Comparison of ENCODE assay signal across 8 cellular contexts in the genomic region with DNA sequence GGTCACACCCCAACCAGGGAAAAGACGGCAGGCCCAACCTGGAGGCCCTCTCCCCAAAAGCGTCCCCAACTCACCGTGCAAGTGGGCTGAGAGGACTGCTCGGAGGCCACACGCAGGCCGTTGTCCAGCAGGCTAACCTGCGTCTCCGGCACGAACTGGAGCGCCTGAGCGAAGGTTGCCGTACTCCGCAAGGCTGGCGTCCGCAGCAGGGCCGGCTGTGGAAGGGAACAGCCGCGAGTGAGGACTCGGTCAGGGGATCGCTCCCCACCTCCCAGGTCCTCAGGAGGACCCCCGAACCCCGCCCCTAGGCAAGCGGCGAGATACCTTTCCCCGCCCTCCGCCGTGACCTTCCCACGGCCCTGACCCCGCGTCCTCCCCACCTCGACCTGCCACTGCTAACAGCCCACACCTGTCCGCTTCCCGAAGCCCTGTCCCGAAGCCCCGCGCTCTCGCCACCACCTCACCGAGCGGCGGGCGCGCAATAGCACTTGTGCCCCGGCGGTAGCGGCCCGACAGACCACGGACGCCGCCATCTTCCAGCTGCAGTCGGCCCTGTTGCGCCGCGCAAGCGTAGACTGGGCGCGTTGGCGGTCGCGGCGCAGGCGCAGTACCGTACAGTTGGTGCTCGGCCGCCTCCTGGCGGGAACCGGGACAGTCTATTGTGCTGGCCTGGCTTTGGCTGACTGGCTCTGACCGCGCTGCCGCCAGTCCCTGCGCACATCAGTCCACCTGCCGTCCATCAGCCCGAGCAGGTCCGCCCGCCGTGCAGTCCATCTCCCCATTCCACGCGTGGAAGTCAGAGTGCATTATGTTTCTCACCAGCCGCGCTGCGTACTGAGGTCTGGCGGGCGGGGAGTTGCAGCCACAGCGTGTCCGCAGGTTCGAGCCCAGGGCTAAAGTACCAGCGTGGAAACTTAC. TPM values are rescaled to one million over a fixed set of nuclear protein-coding genes. Genes with fewer than 3 reads are reported as not detected.
A peak's percentile ranks its signal among the peaks of the same experiment; 100 is the strongest.
DNase-seq lines count a peak whose midpoint lies in the region; ATAC-seq, FAIRE-seq and TF ChIP-seq lines count a peak whose summit lies in the region.

A gene (minus strand): TSS at position 559 of the 918 bp plus-strand sequence. CDS start 26 bp downstream, at position 533.

- peak; percentile 98 for TF ChIP-seq CTCF in HepG2 (CRISPR knock-in tag; IDR thresholded peaks at IDR 0.05)

- H3K27me3 ChIP-seq in HepG2 (ENCODE audit: control insufficient read depth in 1 of 2, insufficient read depth in 2 of 2, low read length in 2 of 2): no peaks in the 10 kb centered on the region; a peak in 1 of 5 replicates

- peak; percentile 97 for DNase-seq in CD1c-positive myeloid dendritic cell (ENCODE audit: extremely low spot score)
- DNase-seq in NCI-H748 treated with DMSO at 0.1 percent for 48 hours (lab: John Stamatoyannopoulos, UW): peak; percentile 64
- DNase-seq in activated CD4-positive, alpha-beta T cell treated with anti-CD3 and anti-CD28 coated beads, Interleukin-2, amount 50 U/mL, for 4 hours: peak; percentile 87 to 88
- DNase-seq in dermis blood vessel endothelial cell: peak; percentile 97
- peak; percentile 85 for DNase-seq in HepG2 (ENCODE audit: low spot score)
- peak; percentile 91 for DNase-seq in stimulated activated CD4-positive, alpha-beta T cell treated with anti-CD3 and anti-CD28 coated beads, Interleukin-4, amount 100 ng/mL, for 1 hour

- POLR2A ChIA-PET in HepG2 (lab: Yijun Ruan, JAX): interaction anchor here (0.6 to 1.7 kb wide), 12 partner anchors 9 to 170 kb away, joined by 3 to 30 read pairs (median 4); a partner anchor contains a TSS

- peaks cover 58% of the 10 kb centered on the region for H3K4me1 ChIP-seq in HepG2 (ENCODE audit: insufficient read depth, low read length)

- intact Hi-C loops in HepG2 (cut with micrococcal nuclease; ENCODE audit: unreplicated experiment): loop anchor here (2.0 kb wide), 1 partner anchor 25 kb away; a partner anchor contains a TSS

- no peaks in the 10 kb centered on the region for H3K9me3 ChIP-seq in HepG2 (ENCODE audit: low read length)

- 11% methylated on average over 13 of the region's 86 CpGs for WGBS in HepG2 (ENCODE audit: low lambda C conversion rate)

- peaks cover 13 to 26% of the 10 kb centered on the region in 2 experiments for H3K36me3 ChIP-seq in HepG2 (replicated peaks in 1 of 2; ENCODE audit: control insufficient read depth in 1 of 2, insufficient read depth in 2 of 2, low read length in 2 of 2)

- peaks cover 22% of the 10 kb centered on the region for H3K79me2 ChIP-seq in HepG2 (ENCODE audit: insufficient read depth, low read length)

- in situ Hi-C loops in HepG2 (cut with HindIII; ENCODE audit: extremely low pct_ligation_motif_present, low pct_unique_long_range_greater_than_20kb): no loop called here

- TF ChIP-seq POLR2A in HepG2 (IDR thresholded peaks at IDR 0.05; ENCODE audit: insufficient read depth in 1 of 2, low read depth in 2 of 2, low read length in 2 of 2): peak; percentile 84 to 95

- no TSS peak for BruUV-seq in HepG2 (replicated peaks; lab: Mats Ljungman, UMichigan)

- ATAC-seq in GM19351 (IDR thresholded peaks at IDR 0.05; ENCODE audit: unreplicated experiment): peak; percentile 95
- ATAC-seq in HG03521 (IDR thresholded peaks at IDR 0.05; ENCODE audit: unreplicated experiment): peak; percentile 96
- peak; percentile 98 for ATAC-seq in HepG2

- TF ChIP-seq RAD21 in HepG2 (CRISPR knock-in tag; IDR thresholded peaks at IDR 0.05): peak; percentile 85

- peaks cover 2% of the 10 kb centered on the region; the same call in 1 of the 2 replicates for H4K20me1 ChIP-seq in HepG2 (ENCODE audit: insufficient read depth, low read length)

- H3K27ac ChIP-seq in HepG2 (ENCODE audit: extremely low read length, insufficient read depth, low read length): peak within 1 kb of the TSS; percentile 68

- TF ChIP-seq EP300 in HepG2 (IDR thresholded peaks at IDR 0.05; ENCODE audit: low read depth in 2 of 2, low read length in 2 of 2) (no peak), HepG2 (CRISPR knock-in tag; IDR thresholded peaks at IDR 0.05; ENCODE audit: borderline replicate concordance) (no peak)

- peak within 1 kb of the TSS; percentile 77 to 98 (median 96) for H3K4me3 ChIP-seq in HepG2 (replicated peaks in 1 of 3; ENCODE audit: insufficient read depth in 1 of 3, low read depth in 2 of 3, low read length in 3 of 3)

- CTCF ChIA-PET in HepG2 (lab: Yijun Ruan, JAX; ENCODE audit: low intra/inter-chr PET ratio, low total read pairs): interaction anchor here (0.7 to 1.7 kb wide), 2 partner anchors 26 to 51 kb away, joined by 4 to 13 read pairs; a partner anchor contains a TSS

- H3K9ac ChIP-seq in HepG2 (ENCODE audit: insufficient read depth, low read depth, low read length): peak within 1 kb of the TSS; percentile 91

- FAIRE-seq in HepG2 (lab: Jason Lieb, UNC): peak; percentile 40

- peak within 1 kb of the TSS; percentile 82 for H3K4me2 ChIP-seq in HepG2 (ENCODE audit: low read depth, low read length)

- H2AFZ ChIP-seq in HepG2 (ENCODE audit: low read length): no peak within 1 kb of the TSS

TF ChIP-seq in HepG2, 621 proteins besides CTCF, POLR2A, EP300 and RAD21 (continues in another document):
- TF ChIP-seq ZFY (CRISPR knock-in tag; IDR thresholded peaks at IDR 0.05) (peak; percentile 95), REL (CRISPR knock-in tag; conservative IDR thresholded peaks at IDR 0.05) (0 out of 2 replicates have a peak, but pooled peaks have one; percentile 81), PITX1 (CRISPR knock-in tag; IDR thresholded peaks at IDR 0.05) (peak; percentile 45; the same call in 1 of the 2 replicates), ZNF782 (CRISPR knock-in tag; IDR thresholded peaks at IDR 0.05; ENCODE audit: borderline replicate concordance) (peak; percentile 70; the same call in 1 of the 2 replicates), ZNF30 (CRISPR knock-in tag; IDR thresholded peaks at IDR 0.05) (no peak), ZBTB7A (CRISPR knock-in tag; IDR thresholded peaks at IDR 0.05) (peak; percentile 81), ZNF572 (CRISPR knock-in tag; IDR thresholded peaks at IDR 0.05) (0 out of 2 replicates have a peak, but pooled peaks have one; percentile 75), HNRNPL (IDR thresholded peaks at IDR 0.05; ENCODE audit: low read depth, low read length) (0 out of 2 replicates have a peak, but pooled peaks have one; percentile 34), SMARCE1 (IDR thresholded peaks at IDR 0.05; ENCODE audit: borderline replicate concordance) (no peak), U2AF1 (optimal IDR thresholded peaks at IDR 0.05; ENCODE audit: low read depth, low read length) (no peak), ZFP1 (CRISPR knock-in tag; IDR thresholded peaks at IDR 0.05) (no peak), ZNF3 (CRISPR knock-in tag; IDR thresholded peaks at IDR 0.05) (no peak)
- TF ChIP-seq, protein P1, sequence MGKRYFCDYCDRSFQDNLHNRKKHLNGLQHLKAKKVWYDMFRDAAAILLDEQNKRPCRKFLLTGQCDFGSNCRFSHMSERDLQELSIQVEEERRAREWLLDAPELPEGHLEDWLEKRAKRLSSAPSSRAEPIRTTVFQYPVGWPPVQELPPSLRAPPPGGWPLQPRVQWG (CRISPR knock-in tag; IDR thresholded peaks at IDR 0.05; ENCODE audit: borderline replicate concordance, low read depth): no peak
- TF ChIP-seq, protein P2, sequence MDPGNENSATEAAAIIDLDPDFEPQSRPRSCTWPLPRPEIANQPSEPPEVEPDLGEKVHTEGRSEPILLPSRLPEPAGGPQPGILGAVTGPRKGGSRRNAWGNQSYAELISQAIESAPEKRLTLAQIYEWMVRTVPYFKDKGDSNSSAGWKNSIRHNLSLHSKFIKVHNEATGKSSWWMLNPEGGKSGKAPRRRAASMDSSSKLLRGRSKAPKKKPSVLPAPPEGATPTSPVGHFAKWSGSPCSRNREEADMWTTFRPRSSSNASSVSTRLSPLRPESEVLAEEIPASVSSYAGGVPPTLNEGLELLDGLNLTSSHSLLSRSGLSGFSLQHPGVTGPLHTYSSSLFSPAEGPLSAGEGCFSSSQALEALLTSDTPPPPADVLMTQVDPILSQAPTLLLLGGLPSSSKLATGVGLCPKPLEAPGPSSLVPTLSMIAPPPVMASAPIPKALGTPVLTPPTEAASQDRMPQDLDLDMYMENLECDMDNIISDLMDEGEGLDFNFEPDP (CRISPR knock-in tag; conservative IDR thresholded peaks at IDR 0.05): no peak
- TF ChIP-seq, protein P3, sequence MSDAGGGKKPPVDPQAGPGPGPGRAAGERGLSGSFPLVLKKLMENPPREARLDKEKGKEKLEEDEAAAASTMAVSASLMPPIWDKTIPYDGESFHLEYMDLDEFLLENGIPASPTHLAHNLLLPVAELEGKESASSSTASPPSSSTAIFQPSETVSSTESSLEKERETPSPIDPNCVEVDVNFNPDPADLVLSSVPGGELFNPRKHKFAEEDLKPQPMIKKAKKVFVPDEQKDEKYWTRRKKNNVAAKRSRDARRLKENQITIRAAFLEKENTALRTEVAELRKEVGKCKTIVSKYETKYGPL (CRISPR knock-in tag; IDR thresholded peaks at IDR 0.05): 0 out of 2 replicates have a peak, but pooled peaks have one; percentile 10

RNA-seq across cellular contexts. Expression of the gene that starts here (rescaled TPM):
- total RNA-seq in dermis blood vessel endothelial cell (288 and 371 TPM in 2 replicates), HepG2 (2016; rRNA removed; fragmentation: Illumina TruSeq; extraction: Trizol) (273 and 316 TPM in 2 replicates)
- total RNA-seq in HepG2 (2016; cell fraction: cytosol; rRNA removed; fragmentation: Illumina TruSeq; extraction: Trizol; ENCODE audit: low read depth): 111 and 125 TPM in 2 replicates
- 277 and 308 TPM in 2 replicates for total RNA-seq in HepG2 (2016; cell fraction: insoluble cytoplasmic fraction; rRNA removed; fragmentation: Illumina TruSeq; extraction: Trizol)
- total RNA-seq in HepG2 (2016; cell fraction: membrane; rRNA removed; fragmentation: Illumina TruSeq; extraction: Trizol): 130 and 146 TPM in 2 replicates
- total RNA-seq in HepG2 (2016; cell fraction: nucleus; rRNA removed; fragmentation: Illumina TruSeq; extraction: Trizol): 180 and 194 TPM in 2 replicates
- 680 and 772 TPM in 2 replicates for polyA plus RNA-seq in HepG2 (2011; rRNA removed)
- 928 and 1,184 TPM in 2 replicates for polyA plus RNA-seq in HepG2 (2011; cell fraction: cytosol; rRNA removed)
- polyA plus RNA-seq in HepG2 (2011; cell fraction: nucleus; rRNA removed): 761 and 810 TPM in 2 replicates
- polyA plus RNA-seq in HepG2 (2012): 354 and 462 TPM in 2 replicates
- polyA plus RNA-seq in HepG2 (2016; cell fraction: cytosol; fragmentation: Illumina TruSeq; extraction: Trizol; ENCODE audit: low read depth): 101 and 102 TPM in 2 replicates
- 253 and 261 TPM in 2 replicates for polyA plus RNA-seq in HepG2 (2016; cell fraction: insoluble cytoplasmic fraction; fragmentation: Illumina TruSeq; extraction: Trizol; ENCODE audit: low read depth)
- 99.7 and 108 TPM in 2 replicates for polyA plus RNA-seq in HepG2 (2016; cell fraction: membrane; fragmentation: Illumina TruSeq; extraction: Trizol; ENCODE audit: low read depth)
- 230 and 250 TPM in 2 replicates for polyA plus RNA-seq in HepG2 (2016; cell fraction: nucleus; fragmentation: Illumina TruSeq; extraction: Trizol; ENCODE audit: insufficient read depth, low read depth)
- 1,601 and 2,541 TPM in 2 replicates for polyA minus RNA-seq in HepG2 (2011; rRNA and poly(A)+ RNA removed; ENCODE audit: low replicate concordance)
- polyA minus RNA-seq in HepG2 (2011; cell fraction: cytosol; rRNA and poly(A)+ RNA removed): 429 and 449 TPM in 2 replicates
- polyA minus RNA-seq in HepG2 (2011; cell fraction: nucleus; rRNA and poly(A)+ RNA removed): 214 and 290 TPM in 2 replicates

Comparison
In these comparisons a context has a peak if more than half of its experiments do, and no peak if none do; other contexts are left out.
1. Peak in every context shown above with its lines: DNase-seq, ATAC-seq, H3K4me3 ChIP-seq and H3K27ac ChIP-seq.